8 cellular contexts compared by ENCODE assay signal in genomic region chr20:63735859-63736718, GRCh38. TPM values are rescaled to one million over a fixed set of nuclear protein-coding genes. Genes with fewer than 3 reads are reported as not detected.
A peak's percentile ranks its signal among the peaks of the same experiment; 100 is the strongest.
DNase-seq lines count a peak whose midpoint lies in the region; ATAC-seq and TF ChIP-seq lines count a peak whose summit lies in the region.

A gene with protein sequence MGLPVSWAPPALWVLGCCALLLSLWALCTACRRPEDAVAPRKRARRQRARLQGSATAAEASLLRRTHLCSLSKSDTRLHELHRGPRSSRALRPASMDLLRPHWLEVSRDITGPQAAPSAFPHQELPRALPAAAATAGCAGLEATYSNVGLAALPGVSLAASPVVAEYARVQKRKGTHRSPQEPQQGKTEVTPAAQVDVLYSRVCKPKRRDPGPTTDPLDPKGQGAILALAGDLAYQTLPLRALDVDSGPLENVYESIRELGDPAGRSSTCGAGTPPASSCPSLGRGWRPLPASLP (plus strand): TSS chr20:63736664. CDS start chr20:63737550, 886 bp downstream.

- CTCF ChIA-PET in WTC11 (lab: Charles Lee) (interaction anchor here (1.7 to 3.1 kb wide), 2 partner anchors 28 to 39 kb away, joined by 7 to 14 read pairs; partner anchors contain the start of genes ARFRP1 and ZGPAT), HEK293T (lab: Yijun Ruan, JAX) (no interaction called here)

- peaks cover 7% of the 10 kb centered on the region for H3K36me3 ChIP-seq in colonic mucosa

- H3K27ac ChIP-seq in colonic mucosa, result peak within 1 kb of the TSS; percentile 46

- peak within 1 kb of the TSS; percentile 62 to 81 for H3K9ac ChIP-seq in colonic mucosa (ENCODE audit: low read depth in 2 of 2, low read length in 2 of 2)

- peaks cover 29% of the 10 kb centered on the region for H3K4me1 ChIP-seq in colonic mucosa

- DNase-seq in GM19238 (ENCODE audit: insufficient read length, low spot score) (peak; percentile 71), WTC11 (ENCODE audit: low spot score) (no peak), colonic mucosa (peak; percentile 83), sciatic nerve (ENCODE audit: low spot score) (peak; percentile 64), HEK293T (ENCODE audit: extremely low spot score) (no peak), kidney glomerular epithelial cell (lab: John Stamatoyannopoulos, UW) (no peak), GM19240 (ENCODE audit: insufficient read length, low spot score) (no peak)

- peak within 1 kb of the TSS; percentile 30; the same call in 1 of the 2 replicates for H3K4me3 Mint-ChIP-seq in WTC11

- H3K4me3 ChIP-seq in colonic mucosa, result peak within 1 kb of the TSS; percentile 34

- TF ChIP-seq CTCF in WTC11 (IDR thresholded peaks at IDR 0.05), result no peak
- no peak for TF ChIP-seq CTCF in colonic mucosa (IDR thresholded peaks at IDR 0.05)

- no peak within 1 kb of the TSS for H3K27ac Mint-ChIP-seq in WTC11

- no peaks in the 10 kb centered on the region for H3K27me3 ChIP-seq in colonic mucosa

- POLR2A ChIA-PET in WTC11 (lab: Charles Lee), result interaction anchor here (0.6 to 0.9 kb wide), 2 partner anchors 17 to 18 kb away, joined by 3 read pairs; no protein-coding TSS in a partner anchor
- POLR2A ChIA-PET in HEK293T (lab: Yijun Ruan, JAX), result interaction anchor here (1.0 kb wide), 1 partner anchor 28 kb away, joined by 7 read pairs; the partner anchor contains the start of genes ARFRP1 and ZGPAT

- H3K36me3 Mint-ChIP-seq in WTC11, result peaks cover 8% of the 10 kb centered on the region; the same call in 1 of the 2 replicates

- no peaks in the 10 kb centered on the region for H3K4me1 Mint-ChIP-seq in WTC11

- intact Hi-C loops in colonic mucosa (cut with DNase I), result no loop called here
- intact Hi-C loops in sciatic nerve (cut with DNase I), result no loop called here

- ATAC-seq in WTC11 (no peak), sciatic nerve (no peak), GM21528 (IDR thresholded peaks at IDR 0.05; ENCODE audit: low FRiP score, unreplicated experiment) (no peak)

- H3K9me3 ChIP-seq in colonic mucosa, result no peaks in the 10 kb centered on the region

- H3K9me3 Mint-ChIP-seq in WTC11, result no peaks in the 10 kb centered on the region

- no peaks in the 10 kb centered on the region for H3K27me3 Mint-ChIP-seq in WTC11 (ENCODE audit: low read depth)

TF ChIP-seq in WTC11, 78 proteins besides CTCF, POLR2A, EP300 and RAD21:
- TF ChIP-seq OVOL2 (CRISPR knock-in tag; IDR thresholded peaks at IDR 0.05; ENCODE audit: borderline replicate concordance), result no peak
- no peak for TF ChIP-seq JUN (CRISPR knock-in tag; IDR thresholded peaks at IDR 0.05)
- TF ChIP-seq, protein P1, sequence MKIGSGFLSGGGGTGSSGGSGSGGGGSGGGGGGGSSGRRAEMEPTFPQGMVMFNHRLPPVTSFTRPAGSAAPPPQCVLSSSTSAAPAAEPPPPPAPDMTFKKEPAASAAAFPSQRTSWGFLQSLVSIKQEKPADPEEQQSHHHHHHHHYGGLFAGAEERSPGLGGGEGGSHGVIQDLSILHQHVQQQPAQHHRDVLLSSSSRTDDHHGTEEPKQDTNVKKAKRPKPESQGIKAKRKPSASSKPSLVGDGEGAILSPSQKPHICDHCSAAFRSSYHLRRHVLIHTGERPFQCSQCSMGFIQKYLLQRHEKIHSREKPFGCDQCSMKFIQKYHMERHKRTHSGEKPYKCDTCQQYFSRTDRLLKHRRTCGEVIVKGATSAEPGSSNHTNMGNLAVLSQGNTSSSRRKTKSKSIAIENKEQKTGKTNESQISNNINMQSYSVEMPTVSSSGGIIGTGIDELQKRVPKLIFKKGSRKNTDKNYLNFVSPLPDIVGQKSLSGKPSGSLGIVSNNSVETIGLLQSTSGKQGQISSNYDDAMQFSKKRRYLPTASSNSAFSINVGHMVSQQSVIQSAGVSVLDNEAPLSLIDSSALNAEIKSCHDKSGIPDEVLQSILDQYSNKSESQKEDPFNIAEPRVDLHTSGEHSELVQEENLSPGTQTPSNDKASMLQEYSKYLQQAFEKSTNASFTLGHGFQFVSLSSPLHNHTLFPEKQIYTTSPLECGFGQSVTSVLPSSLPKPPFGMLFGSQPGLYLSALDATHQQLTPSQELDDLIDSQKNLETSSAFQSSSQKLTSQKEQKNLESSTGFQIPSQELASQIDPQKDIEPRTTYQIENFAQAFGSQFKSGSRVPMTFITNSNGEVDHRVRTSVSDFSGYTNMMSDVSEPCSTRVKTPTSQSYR (CRISPR knock-in tag; IDR thresholded peaks at IDR 0.05), result no peak
- no peak for TF ChIP-seq TEAD1 (CRISPR knock-in tag; IDR thresholded peaks at IDR 0.05)

TF ChIP-seq in HEK293T, 16 proteins besides CTCF, POLR2A, EP300 and RAD21:
- TF ChIP-seq FOXM1 (IDR thresholded peaks at IDR 0.05; ENCODE audit: borderline replicate concordance) (no peak), L3MBTL2 (conservative IDR thresholded peaks at IDR 0.05) (no peak), SP1 (IDR thresholded peaks at IDR 0.05) (no peak), LEF1 (IDR thresholded peaks at IDR 0.05; ENCODE audit: borderline replicate concordance) (no peak), BHLHE40 (IDR thresholded peaks at IDR 0.05; ENCODE audit: borderline replicate concordance) (no peak), HDGF (IDR thresholded peaks at IDR 0.05; ENCODE audit: borderline replicate concordance) (no peak), ELF4 (IDR thresholded peaks at IDR 0.05) (no peak), ARNT (IDR thresholded peaks at IDR 0.05) (no peak), TARDBP (IDR thresholded peaks at IDR 0.05) (no peak), PKNOX1 (IDR thresholded peaks at IDR 0.05) (no peak), ZNF384 (IDR thresholded peaks at IDR 0.05) (no peak), FOXK2 (IDR thresholded peaks at IDR 0.05) (no peak), FOXA1 (IDR thresholded peaks at IDR 0.05) (no peak)

RNA-seq across cellular contexts. Expression of the gene that starts here (rescaled TPM):
- total RNA-seq in WTC11 (2021), result 4.5 to 7.0 TPM (median 6.0 TPM) in 3 replicates
- 10 to 100 TPM; 10.8 to 20.0 TPM for total RNA-seq in colonic mucosa
- total RNA-seq in sciatic nerve, result 8.1 TPM

Comparison
In these comparisons a context has a peak if more than half of its experiments do, and no peak if none do; other contexts are left out.
1. DNase-seq: peak in GM19238 (single experiment), colonic mucosa (single experiment) and sciatic nerve (single experiment); none in WTC11 (single experiment), HEK293T (single experiment), kidney glomerular epithelial cell (single experiment) and GM19240 (single experiment).